17 cellular contexts compared by ENCODE assay signal in the genomic region with DNA sequence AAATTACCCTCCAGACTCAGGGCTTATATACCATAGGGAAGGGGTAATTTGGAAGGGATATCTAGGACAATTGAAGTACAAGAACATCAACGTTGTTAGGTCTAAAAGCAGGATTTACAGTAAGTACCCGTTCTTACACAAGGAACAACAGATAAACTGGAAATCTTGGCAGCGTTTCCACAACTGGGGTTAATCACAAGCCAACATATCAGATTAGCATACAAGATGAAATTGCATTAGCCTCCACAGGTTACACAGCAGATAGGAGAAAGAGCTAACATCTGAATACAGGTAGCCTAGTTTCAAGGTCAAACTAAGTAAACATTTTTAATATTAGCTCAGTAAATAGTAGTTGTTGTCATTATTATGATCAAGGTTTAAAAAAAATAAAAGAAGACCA.
"Had no signal": no experiment of that assay in that cellular context is flagged by ENCODE, and none has a peak within 500 bp of the region (broad histone marks: within the 10 kb centered on the region; RNA-seq: fewer than 3 reads in every experiment).

No MANE protein-coding gene starts in this region.

- H3K4me3 ChIP-seq: breast epithelium, suprapubic skin had no signal

- DNase-seq: activated CD4-positive, alpha-beta T cell treated with anti-CD3 and anti-CD28 coated beads, Interleukin-2, amount 10 ng/mL, durations not matched to agents 24 days and 14 days; activated CD4-positive, CD25-positive, alpha-beta regulatory T cell; activated CD8-positive, alpha-beta memory T cell treated with anti-CD3 and anti-CD28 coated beads, Interleukin-2, amount 50 U/mL, for 4 hours; activated CD8-positive, alpha-beta T cell treated with anti-CD3 and anti-CD28 coated beads, Interleukin-2, amount 10 ng/mL, durations not matched to agents 7 days and 5 days; activated gamma-delta T cell treated with Interleukin-2 at 50 U/mL for 16 hours; activated naive CD8-positive, alpha-beta T cell treated with anti-CD3 and anti-CD28 coated beads, Interleukin-2, amount 10 ng/mL, durations not matched to agents 7 days and 5 days; anterior cingulate cortex; dermis blood vessel endothelial cell; effector memory CD8-positive, alpha-beta T cell; foreskin melanocyte; nucleus accumbens; right cardiac atrium; stimulated activated naive CD8-positive, alpha-beta T cell treated with anti-CD3 and anti-CD28 coated beads, Interleukin-15, Interleukin-2, amounts not matched to agents 100 U/mL and 50 U/mL, for 24 hours; trophoblast cell had no signal

- ATAC-seq: activated CD8-positive, alpha-beta T cell treated with anti-CD3 and anti-CD28 coated beads, Interleukin-2, amount 10 ng/mL, durations not matched to agents 7 days and 5 days; effector memory CD8-positive, alpha-beta T cell; right cardiac atrium; stimulated activated naive CD8-positive, alpha-beta T cell treated with anti-CD3 and anti-CD28 coated beads, Interleukin-15, Interleukin-2, amounts not matched to agents 100 U/mL and 50 U/mL, for 24 hours had no signal

- H3K36me3 ChIP-seq: breast epithelium, suprapubic skin had no signal

- H3K4me1 ChIP-seq: breast epithelium, suprapubic skin had no signal

- H3K27ac ChIP-seq: breast epithelium, epithelial cell of prostate, suprapubic skin had no signal

- H3K9me3 ChIP-seq: breast epithelium had no signal

- H3K27me3 ChIP-seq: breast epithelium, suprapubic skin had no signal
